In genomic region chr1:68197891-68198290, GRCh38 we compare ENCODE assay signal across 1 cellular context.
TF ChIP-seq lines count a peak whose summit lies in the region.

No MANE protein-coding gene starts in this region.

TF ChIP-seq in HepG2, 621 proteins besides CTCF, POLR2A, EP300 and RAD21 (continued from another document and continues in another):
- TF ChIP-seq, protein P1, sequence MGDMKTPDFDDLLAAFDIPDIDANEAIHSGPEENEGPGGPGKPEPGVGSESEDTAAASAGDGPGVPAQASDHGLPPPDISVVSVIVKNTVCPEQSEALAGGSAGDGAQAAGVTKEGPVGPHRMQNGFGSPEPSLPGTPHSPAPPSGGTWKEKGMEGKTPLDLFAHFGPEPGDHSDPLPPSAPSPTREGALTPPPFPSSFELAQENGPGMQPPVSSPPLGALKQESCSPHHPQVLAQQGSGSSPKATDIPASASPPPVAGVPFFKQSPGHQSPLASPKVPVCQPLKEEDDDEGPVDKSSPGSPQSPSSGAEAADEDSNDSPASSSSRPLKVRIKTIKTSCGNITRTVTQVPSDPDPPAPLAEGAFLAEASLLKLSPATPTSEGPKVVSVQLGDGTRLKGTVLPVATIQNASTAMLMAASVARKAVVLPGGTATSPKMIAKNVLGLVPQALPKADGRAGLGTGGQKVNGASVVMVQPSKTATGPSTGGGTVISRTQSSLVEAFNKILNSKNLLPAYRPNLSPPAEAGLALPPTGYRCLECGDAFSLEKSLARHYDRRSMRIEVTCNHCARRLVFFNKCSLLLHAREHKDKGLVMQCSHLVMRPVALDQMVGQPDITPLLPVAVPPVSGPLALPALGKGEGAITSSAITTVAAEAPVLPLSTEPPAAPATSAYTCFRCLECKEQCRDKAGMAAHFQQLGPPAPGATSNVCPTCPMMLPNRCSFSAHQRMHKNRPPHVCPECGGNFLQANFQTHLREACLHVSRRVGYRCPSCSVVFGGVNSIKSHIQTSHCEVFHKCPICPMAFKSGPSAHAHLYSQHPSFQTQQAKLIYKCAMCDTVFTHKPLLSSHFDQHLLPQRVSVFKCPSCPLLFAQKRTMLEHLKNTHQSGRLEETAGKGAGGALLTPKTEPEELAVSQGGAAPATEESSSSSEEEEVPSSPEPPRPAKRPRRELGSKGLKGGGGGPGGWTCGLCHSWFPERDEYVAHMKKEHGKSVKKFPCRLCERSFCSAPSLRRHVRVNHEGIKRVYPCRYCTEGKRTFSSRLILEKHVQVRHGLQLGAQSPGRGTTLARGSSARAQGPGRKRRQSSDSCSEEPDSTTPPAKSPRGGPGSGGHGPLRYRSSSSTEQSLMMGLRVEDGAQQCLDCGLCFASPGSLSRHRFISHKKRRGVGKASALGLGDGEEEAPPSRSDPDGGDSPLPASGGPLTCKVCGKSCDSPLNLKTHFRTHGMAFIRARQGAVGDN (CRISPR knock-in tag; IDR thresholded peaks at IDR 0.05): no peak
- 0 out of 2 replicates have a peak, but pooled peaks have one; percentile 14 for TF ChIP-seq RXRB (CRISPR knock-in tag; IDR thresholded peaks at IDR 0.05; ENCODE audit: borderline replicate concordance)
- TF ChIP-seq SCMH1 (CRISPR knock-in tag; IDR thresholded peaks at IDR 0.05; ENCODE audit: borderline replicate concordance): no peak
- TF ChIP-seq NR2C2 (CRISPR knock-in tag; IDR thresholded peaks at IDR 0.05; ENCODE audit: borderline replicate concordance): no peak
- no peak for TF ChIP-seq ZUFSP (CRISPR knock-in tag; IDR thresholded peaks at IDR 0.05; ENCODE audit: borderline replicate concordance)
- TF ChIP-seq NR2F1 (CRISPR knock-in tag; IDR thresholded peaks at IDR 0.05): no peak
- peak; percentile 84 for TF ChIP-seq FOSL2 (CRISPR knock-in tag; IDR thresholded peaks at IDR 0.05)
- TF ChIP-seq, protein P2, sequence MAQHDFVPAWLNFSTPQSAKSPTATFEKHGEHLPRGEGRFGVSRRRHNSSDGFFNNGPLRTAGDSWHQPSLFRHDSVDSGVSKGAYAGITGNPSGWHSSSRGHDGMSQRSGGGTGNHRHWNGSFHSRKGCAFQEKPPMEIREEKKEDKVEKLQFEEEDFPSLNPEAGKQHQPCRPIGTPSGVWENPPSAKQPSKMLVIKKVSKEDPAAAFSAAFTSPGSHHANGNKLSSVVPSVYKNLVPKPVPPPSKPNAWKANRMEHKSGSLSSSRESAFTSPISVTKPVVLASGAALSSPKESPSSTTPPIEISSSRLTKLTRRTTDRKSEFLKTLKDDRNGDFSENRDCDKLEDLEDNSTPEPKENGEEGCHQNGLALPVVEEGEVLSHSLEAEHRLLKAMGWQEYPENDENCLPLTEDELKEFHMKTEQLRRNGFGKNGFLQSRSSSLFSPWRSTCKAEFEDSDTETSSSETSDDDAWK (CRISPR knock-in tag; IDR thresholded peaks at IDR 0.05): no peak
- TF ChIP-seq ZSCAN22 (CRISPR knock-in tag; IDR thresholded peaks at IDR 0.05): no peak
- TF ChIP-seq, protein P3, sequence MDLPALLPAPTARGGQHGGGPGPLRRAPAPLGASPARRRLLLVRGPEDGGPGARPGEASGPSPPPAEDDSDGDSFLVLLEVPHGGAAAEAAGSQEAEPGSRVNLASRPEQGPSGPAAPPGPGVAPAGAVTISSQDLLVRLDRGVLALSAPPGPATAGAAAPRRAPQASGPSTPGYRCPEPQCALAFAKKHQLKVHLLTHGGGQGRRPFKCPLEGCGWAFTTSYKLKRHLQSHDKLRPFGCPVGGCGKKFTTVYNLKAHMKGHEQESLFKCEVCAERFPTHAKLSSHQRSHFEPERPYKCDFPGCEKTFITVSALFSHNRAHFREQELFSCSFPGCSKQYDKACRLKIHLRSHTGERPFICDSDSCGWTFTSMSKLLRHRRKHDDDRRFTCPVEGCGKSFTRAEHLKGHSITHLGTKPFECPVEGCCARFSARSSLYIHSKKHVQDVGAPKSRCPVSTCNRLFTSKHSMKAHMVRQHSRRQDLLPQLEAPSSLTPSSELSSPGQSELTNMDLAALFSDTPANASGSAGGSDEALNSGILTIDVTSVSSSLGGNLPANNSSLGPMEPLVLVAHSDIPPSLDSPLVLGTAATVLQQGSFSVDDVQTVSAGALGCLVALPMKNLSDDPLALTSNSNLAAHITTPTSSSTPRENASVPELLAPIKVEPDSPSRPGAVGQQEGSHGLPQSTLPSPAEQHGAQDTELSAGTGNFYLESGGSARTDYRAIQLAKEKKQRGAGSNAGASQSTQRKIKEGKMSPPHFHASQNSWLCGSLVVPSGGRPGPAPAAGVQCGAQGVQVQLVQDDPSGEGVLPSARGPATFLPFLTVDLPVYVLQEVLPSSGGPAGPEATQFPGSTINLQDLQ (CRISPR knock-in tag; IDR thresholded peaks at IDR 0.05): no peak
- TF ChIP-seq, protein P4, sequence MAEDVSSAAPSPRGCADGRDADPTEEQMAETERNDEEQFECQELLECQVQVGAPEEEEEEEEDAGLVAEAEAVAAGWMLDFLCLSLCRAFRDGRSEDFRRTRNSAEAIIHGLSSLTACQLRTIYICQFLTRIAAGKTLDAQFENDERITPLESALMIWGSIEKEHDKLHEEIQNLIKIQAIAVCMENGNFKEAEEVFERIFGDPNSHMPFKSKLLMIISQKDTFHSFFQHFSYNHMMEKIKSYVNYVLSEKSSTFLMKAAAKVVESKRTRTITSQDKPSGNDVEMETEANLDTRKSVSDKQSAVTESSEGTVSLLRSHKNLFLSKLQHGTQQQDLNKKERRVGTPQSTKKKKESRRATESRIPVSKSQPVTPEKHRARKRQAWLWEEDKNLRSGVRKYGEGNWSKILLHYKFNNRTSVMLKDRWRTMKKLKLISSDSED (CRISPR knock-in tag; IDR thresholded peaks at IDR 0.05): no peak
- TF ChIP-seq RNF2 (conservative IDR thresholded peaks at IDR 0.05; ENCODE audit: low read depth): no peak
- TF ChIP-seq, protein P5, sequence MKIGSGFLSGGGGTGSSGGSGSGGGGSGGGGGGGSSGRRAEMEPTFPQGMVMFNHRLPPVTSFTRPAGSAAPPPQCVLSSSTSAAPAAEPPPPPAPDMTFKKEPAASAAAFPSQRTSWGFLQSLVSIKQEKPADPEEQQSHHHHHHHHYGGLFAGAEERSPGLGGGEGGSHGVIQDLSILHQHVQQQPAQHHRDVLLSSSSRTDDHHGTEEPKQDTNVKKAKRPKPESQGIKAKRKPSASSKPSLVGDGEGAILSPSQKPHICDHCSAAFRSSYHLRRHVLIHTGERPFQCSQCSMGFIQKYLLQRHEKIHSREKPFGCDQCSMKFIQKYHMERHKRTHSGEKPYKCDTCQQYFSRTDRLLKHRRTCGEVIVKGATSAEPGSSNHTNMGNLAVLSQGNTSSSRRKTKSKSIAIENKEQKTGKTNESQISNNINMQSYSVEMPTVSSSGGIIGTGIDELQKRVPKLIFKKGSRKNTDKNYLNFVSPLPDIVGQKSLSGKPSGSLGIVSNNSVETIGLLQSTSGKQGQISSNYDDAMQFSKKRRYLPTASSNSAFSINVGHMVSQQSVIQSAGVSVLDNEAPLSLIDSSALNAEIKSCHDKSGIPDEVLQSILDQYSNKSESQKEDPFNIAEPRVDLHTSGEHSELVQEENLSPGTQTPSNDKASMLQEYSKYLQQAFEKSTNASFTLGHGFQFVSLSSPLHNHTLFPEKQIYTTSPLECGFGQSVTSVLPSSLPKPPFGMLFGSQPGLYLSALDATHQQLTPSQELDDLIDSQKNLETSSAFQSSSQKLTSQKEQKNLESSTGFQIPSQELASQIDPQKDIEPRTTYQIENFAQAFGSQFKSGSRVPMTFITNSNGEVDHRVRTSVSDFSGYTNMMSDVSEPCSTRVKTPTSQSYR (CRISPR knock-in tag; IDR thresholded peaks at IDR 0.05; ENCODE audit: borderline replicate concordance): peak; percentile 67; the same call in 1 of the 2 replicates
- TF ChIP-seq FOXK2 (IDR thresholded peaks at IDR 0.05): no peak
- TF ChIP-seq FOXO1 (CRISPR knock-in tag; IDR thresholded peaks at IDR 0.05): no peak
- TF ChIP-seq NCOA2 (CRISPR knock-in tag; IDR thresholded peaks at IDR 0.05): 0 out of 2 replicates have a peak, but pooled peaks have one; percentile 37
- peak; percentile 76 for TF ChIP-seq BCL6 (CRISPR knock-in tag; IDR thresholded peaks at IDR 0.05)
- TF ChIP-seq, protein P6, sequence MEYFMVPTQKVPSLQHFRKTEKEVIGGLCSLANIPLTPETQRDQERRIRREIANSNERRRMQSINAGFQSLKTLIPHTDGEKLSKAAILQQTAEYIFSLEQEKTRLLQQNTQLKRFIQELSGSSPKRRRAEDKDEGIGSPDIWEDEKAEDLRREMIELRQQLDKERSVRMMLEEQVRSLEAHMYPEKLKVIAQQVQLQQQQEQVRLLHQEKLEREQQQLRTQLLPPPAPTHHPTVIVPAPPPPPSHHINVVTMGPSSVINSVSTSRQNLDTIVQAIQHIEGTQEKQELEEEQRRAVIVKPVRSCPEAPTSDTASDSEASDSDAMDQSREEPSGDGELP (IDR thresholded peaks at IDR 0.05; ENCODE audit: borderline replicate concordance, low read depth): peak; percentile 83; the same call in 1 of the 2 replicates
- TF ChIP-seq ZNF30 (CRISPR knock-in tag; IDR thresholded peaks at IDR 0.05): no peak
- TF ChIP-seq, protein P7, sequence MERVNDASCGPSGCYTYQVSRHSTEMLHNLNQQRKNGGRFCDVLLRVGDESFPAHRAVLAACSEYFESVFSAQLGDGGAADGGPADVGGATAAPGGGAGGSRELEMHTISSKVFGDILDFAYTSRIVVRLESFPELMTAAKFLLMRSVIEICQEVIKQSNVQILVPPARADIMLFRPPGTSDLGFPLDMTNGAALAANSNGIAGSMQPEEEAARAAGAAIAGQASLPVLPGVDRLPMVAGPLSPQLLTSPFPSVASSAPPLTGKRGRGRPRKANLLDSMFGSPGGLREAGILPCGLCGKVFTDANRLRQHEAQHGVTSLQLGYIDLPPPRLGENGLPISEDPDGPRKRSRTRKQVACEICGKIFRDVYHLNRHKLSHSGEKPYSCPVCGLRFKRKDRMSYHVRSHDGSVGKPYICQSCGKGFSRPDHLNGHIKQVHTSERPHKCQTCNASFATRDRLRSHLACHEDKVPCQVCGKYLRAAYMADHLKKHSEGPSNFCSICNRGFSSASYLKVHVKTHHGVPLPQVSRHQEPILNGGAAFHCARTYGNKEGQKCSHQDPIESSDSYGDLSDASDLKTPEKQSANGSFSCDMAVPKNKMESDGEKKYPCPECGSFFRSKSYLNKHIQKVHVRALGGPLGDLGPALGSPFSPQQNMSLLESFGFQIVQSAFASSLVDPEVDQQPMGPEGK (CRISPR knock-in tag; IDR thresholded peaks at IDR 0.05): 0 out of 2 replicates have a peak, but pooled peaks have one; percentile 15
- TF ChIP-seq RFXANK (CRISPR knock-in tag; IDR thresholded peaks at IDR 0.05): no peak
- no peak for TF ChIP-seq ZNF83 (CRISPR knock-in tag; IDR thresholded peaks at IDR 0.05; ENCODE audit: borderline replicate concordance)
- peak; percentile 45; the same call in 1 of the 2 replicates for TF ChIP-seq RARA (CRISPR knock-in tag; IDR thresholded peaks at IDR 0.05)
- TF ChIP-seq KDM5A (IDR thresholded peaks at IDR 0.05; ENCODE audit: borderline replicate concordance, low read length): no peak
- TF ChIP-seq, protein P8, sequence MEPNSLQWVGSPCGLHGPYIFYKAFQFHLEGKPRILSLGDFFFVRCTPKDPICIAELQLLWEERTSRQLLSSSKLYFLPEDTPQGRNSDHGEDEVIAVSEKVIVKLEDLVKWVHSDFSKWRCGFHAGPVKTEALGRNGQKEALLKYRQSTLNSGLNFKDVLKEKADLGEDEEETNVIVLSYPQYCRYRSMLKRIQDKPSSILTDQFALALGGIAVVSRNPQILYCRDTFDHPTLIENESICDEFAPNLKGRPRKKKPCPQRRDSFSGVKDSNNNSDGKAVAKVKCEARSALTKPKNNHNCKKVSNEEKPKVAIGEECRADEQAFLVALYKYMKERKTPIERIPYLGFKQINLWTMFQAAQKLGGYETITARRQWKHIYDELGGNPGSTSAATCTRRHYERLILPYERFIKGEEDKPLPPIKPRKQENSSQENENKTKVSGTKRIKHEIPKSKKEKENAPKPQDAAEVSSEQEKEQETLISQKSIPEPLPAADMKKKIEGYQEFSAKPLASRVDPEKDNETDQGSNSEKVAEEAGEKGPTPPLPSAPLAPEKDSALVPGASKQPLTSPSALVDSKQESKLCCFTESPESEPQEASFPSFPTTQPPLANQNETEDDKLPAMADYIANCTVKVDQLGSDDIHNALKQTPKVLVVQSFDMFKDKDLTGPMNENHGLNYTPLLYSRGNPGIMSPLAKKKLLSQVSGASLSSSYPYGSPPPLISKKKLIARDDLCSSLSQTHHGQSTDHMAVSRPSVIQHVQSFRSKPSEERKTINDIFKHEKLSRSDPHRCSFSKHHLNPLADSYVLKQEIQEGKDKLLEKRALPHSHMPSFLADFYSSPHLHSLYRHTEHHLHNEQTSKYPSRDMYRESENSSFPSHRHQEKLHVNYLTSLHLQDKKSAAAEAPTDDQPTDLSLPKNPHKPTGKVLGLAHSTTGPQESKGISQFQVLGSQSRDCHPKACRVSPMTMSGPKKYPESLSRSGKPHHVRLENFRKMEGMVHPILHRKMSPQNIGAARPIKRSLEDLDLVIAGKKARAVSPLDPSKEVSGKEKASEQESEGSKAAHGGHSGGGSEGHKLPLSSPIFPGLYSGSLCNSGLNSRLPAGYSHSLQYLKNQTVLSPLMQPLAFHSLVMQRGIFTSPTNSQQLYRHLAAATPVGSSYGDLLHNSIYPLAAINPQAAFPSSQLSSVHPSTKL (CRISPR knock-in tag; IDR thresholded peaks at IDR 0.05): peak; percentile 79
- TF ChIP-seq FOXK1 (CRISPR knock-in tag; IDR thresholded peaks at IDR 0.05; ENCODE audit: borderline replicate concordance, low read depth): 0 out of 2 replicates have a peak, but pooled peaks have one; percentile 15
- TF ChIP-seq, protein P9, sequence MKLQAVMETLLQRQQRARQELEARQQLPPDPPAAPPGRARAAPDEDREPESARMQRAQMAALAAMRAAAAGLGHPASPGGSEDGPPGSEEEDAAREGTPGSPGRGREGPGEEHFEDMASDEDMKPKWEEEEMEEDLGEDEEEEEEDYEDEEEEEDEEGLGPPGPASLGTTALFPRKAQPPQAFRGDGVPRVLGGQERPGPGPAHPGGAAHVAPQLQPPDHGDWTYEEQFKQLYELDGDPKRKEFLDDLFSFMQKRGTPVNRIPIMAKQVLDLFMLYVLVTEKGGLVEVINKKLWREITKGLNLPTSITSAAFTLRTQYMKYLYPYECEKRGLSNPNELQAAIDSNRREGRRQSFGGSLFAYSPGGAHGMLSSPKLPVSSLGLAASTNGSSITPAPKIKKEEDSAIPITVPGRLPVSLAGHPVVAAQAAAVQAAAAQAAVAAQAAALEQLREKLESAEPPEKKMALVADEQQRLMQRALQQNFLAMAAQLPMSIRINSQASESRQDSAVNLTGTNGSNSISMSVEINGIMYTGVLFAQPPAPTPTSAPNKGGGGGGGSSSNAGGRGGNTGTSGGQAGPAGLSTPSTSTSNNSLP (IDR thresholded peaks at IDR 0.05; ENCODE audit: low read depth, low read length): peak; percentile 34; the same call in 1 of the 2 replicates
- TF ChIP-seq MAFF (IDR thresholded peaks at IDR 0.05; ENCODE audit: low read depth, low read length): no peak
- no peak for TF ChIP-seq NONO (IDR thresholded peaks at IDR 0.05)
- no peak for TF ChIP-seq NONO (CRISPR knock-in tag; conservative IDR thresholded peaks at IDR 0.05)
- peak; percentile 98 for TF ChIP-seq MEF2D (CRISPR knock-in tag; IDR thresholded peaks at IDR 0.05)
- peak; percentile 33; the same call in 1 of the 2 replicates for TF ChIP-seq FOXP1 (IDR thresholded peaks at IDR 0.05)
- TF ChIP-seq FOXP1 (CRISPR knock-in tag; IDR thresholded peaks at IDR 0.05): peak; percentile 63
- TF ChIP-seq NFRKB (IDR thresholded peaks at IDR 0.05): no peak
- peak; percentile 25; the same call in 1 of the 2 replicates for TF ChIP-seq SOX5 (CRISPR knock-in tag; IDR thresholded peaks at IDR 0.05; ENCODE audit: borderline replicate concordance)
